Comparison of ENCODE assay signal across 10 cellular contexts in the genomic region with DNA sequence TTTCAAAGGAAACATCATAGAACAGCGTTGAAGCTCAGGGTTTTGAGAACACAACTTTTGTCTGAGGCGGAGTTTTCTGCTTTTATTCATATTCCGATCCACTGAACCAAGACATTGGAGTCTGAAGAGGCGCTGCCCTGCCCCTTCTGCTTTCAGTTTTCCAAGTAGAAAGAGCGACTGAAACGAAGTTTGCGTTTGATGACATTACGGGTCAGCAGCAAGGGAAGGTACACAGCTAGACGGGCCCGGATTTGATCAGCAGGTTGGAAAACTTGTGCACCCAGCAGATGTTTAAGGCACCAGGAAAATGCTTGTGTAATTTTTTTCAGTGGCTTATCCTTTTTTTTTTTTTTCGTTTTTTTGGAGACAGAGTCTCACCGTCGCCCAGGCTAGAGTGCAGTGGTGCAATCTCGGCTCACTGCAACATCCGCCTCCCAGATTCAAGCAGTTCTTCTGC. TPM values are rescaled to one million over a fixed set of nuclear protein-coding genes. Genes with fewer than 3 reads are reported as not detected.
DNase-seq lines count a peak whose midpoint lies in the region; ATAC-seq and TF ChIP-seq lines count a peak whose summit lies in the region.
"Had no signal": no experiment of that assay in that cellular context is flagged by ENCODE, and none has a peak within 500 bp of the region (broad histone marks: within the 10 kb centered on the region; RNA-seq: fewer than 3 reads in every experiment).

No MANE protein-coding gene starts in this region.

- 83% methylated on average over 15 of the region's 15 CpGs for WGBS in mesenchymal stem cell
- 34 to 50% methylated on average over 15 of the region's 15 CpGs for WGBS in thyroid gland, 2 donors

- H3K4me3 Mint-ChIP-seq in activated T-cell treated with anti-CD3 and anti-CD28 coated beads, Interleukin-2, amount 50 U/mL, for 24 hours, result peak overlapping the region; percentile 70
- H3K4me3 Mint-ChIP-seq in brain, result peak overlapping the region in 4 of 5 experiments; percentile 21 to 61 (median 36)

- H2AFZ ChIP-seq in mesenchymal stem cell (ENCODE audit: low read depth, low read length), result no peak overlapping the region

- H2AK5ac ChIP-seq in mesenchymal stem cell (ENCODE audit: low read length, severe bottlenecking), result no peak overlapping the region

- no peaks in the 10 kb centered on the region for H3K9me3 ChIP-seq in mesenchymal stem cell (ENCODE audit: control insufficient read depth, low read length)
- H3K9me3 ChIP-seq in thyroid gland, result no peaks in the 10 kb centered on the region

- TF ChIP-seq CTCF in brain (conservative IDR thresholded peaks at IDR 0.05) (no peak), thyroid gland (IDR thresholded peaks at IDR 0.05) (no peak)

- H3K9ac ChIP-seq in mesenchymal stem cell (ENCODE audit: low read length), result peak overlapping the region; percentile 94

- H3K36me3 ChIP-seq in mesenchymal stem cell (ENCODE audit: control insufficient read depth in 1 of 2, insufficient read depth in 2 of 2, low read depth in 1 of 2, low read length in 2 of 2) (peaks cover 24 to 28% of the 10 kb centered on the region in 2 experiments), thyroid gland (no peaks in the 10 kb centered on the region)

- H3K9me3 Mint-ChIP-seq in activated T-cell treated with anti-CD3 and anti-CD28 coated beads, Interleukin-2, amount 50 U/mL, for 24 hours, result no peaks in the 10 kb centered on the region
- H3K9me3 Mint-ChIP-seq in brain, result no peaks in the 10 kb centered on the region

- H3K4me3 ChIP-seq in mesenchymal stem cell (ENCODE audit: insufficient read depth in 1 of 2, low read depth in 1 of 2, low read length in 2 of 2), result peak overlapping the region in 1 of 2 experiments; percentile 61
- H3K4me3 ChIP-seq in thyroid gland (replicated peaks in 1 of 3), result peak overlapping the region in 1 of 3 donors; percentile 2

- H3K27ac Mint-ChIP-seq in activated T-cell treated with anti-CD3 and anti-CD28 coated beads, Interleukin-2, amount 50 U/mL, for 24 hours, result peak overlapping the region; percentile 98
- peak overlapping the region; percentile 23 to 95 (median 82) for H3K27ac Mint-ChIP-seq in brain

- no peak overlapping the region for H4K8ac ChIP-seq in mesenchymal stem cell (ENCODE audit: low read length)

- H3K4me1 Mint-ChIP-seq in activated T-cell treated with anti-CD3 and anti-CD28 coated beads, Interleukin-2, amount 50 U/mL, for 24 hours (ENCODE audit: low read depth), result peaks cover 75% of the 10 kb centered on the region
- peaks cover 79% of the 10 kb centered on the region for H3K4me1 Mint-ChIP-seq in brain

- H2BK12ac ChIP-seq in mesenchymal stem cell (ENCODE audit: low read length in 2 of 2), result peak overlapping the region in 1 of 2 experiments; percentile 39

- H3K36me3 Mint-ChIP-seq in activated T-cell treated with anti-CD3 and anti-CD28 coated beads, Interleukin-2, amount 50 U/mL, for 24 hours (ENCODE audit: low read depth), result peaks cover 50% of the 10 kb centered on the region
- H3K36me3 Mint-ChIP-seq in brain, result peaks cover 40% of the 10 kb centered on the region

- H3K79me1 ChIP-seq in mesenchymal stem cell (replicated peaks; ENCODE audit: low read length, poor library complexity, severe bottlenecking), result peaks cover 29% of the 10 kb centered on the region

- ATAC-seq in GM21737 (IDR thresholded peaks at IDR 0.05; ENCODE audit: unreplicated experiment) (no peak), GM21515 (IDR thresholded peaks at IDR 0.05; ENCODE audit: unreplicated experiment) (no peak)

- no peak overlapping the region for H3K18ac ChIP-seq in mesenchymal stem cell (ENCODE audit: low read depth in 1 of 2, low read length in 2 of 2)

- H3K27ac ChIP-seq in mesenchymal stem cell (ENCODE audit: low read length, poor library complexity, severe bottlenecking) (peak overlapping the region; percentile 33), thyroid gland (peak overlapping the region; percentile 91 to 99 (median 95))

- no peak overlapping the region for H3K14ac ChIP-seq in mesenchymal stem cell (ENCODE audit: low read length in 2 of 2)

- no peak overlapping the region for H2BK15ac ChIP-seq in mesenchymal stem cell (ENCODE audit: low read depth, poor library complexity, severe bottlenecking)

- intact Hi-C loops in thyroid gland (cut with DNase I), result loop anchor here (10.0 kb wide), 1 partner anchor 48 kb away; no protein-coding TSS in a partner anchor

- no peak overlapping the region for H2BK5ac ChIP-seq in mesenchymal stem cell (ENCODE audit: low read depth, low read length, poor library complexity, severe bottlenecking)

- no peaks in the 10 kb centered on the region for H3K27me3 Mint-ChIP-seq in activated T-cell treated with anti-CD3 and anti-CD28 coated beads, Interleukin-2, amount 50 U/mL, for 24 hours
- H3K27me3 Mint-ChIP-seq in brain, result peaks cover 2% of the 10 kb centered on the region

- H2BK120ac ChIP-seq in mesenchymal stem cell (ENCODE audit: low read depth, low read length), result no peak overlapping the region

- no peak for DNase-seq in activated T-cell treated with anti-CD3 and anti-CD28 coated beads, Interleukin-2, amount 50 U/mL, for 24 hours
- DNase-seq in activated T-cell treated with anti-CD3 and anti-CD28 coated beads, Interleukin-2, amount 50 U/mL, for 48 hours, result no peak
- DNase-seq in mesenchymal stem cell (no peak), thyroid gland (peak; percentile 78 to 80), epidermal melanocyte (ENCODE audit: insufficient read length, low spot score) (no peak)
- DNase-seq: H7, NCI-H774 had no signal

- H3K23ac ChIP-seq in mesenchymal stem cell (ENCODE audit: low read length in 2 of 2), result no peak overlapping the region

- H4K91ac ChIP-seq in mesenchymal stem cell (ENCODE audit: low read length), result no peak overlapping the region

- H3K4me2 ChIP-seq in mesenchymal stem cell (ENCODE audit: low read length, poor library complexity, severe bottlenecking), result no peak overlapping the region

- peak in 1 of 2 donors; percentile 65 for TF ChIP-seq POLR2A in thyroid gland (IDR thresholded peaks at IDR 0.05)

- H3K4me1 ChIP-seq in mesenchymal stem cell (ENCODE audit: control insufficient read depth, insufficient read depth, low read depth, low read length) (peaks cover 31% of the 10 kb centered on the region), thyroid gland (peaks cover 34 to 62% of the 10 kb centered on the region in 2 donors)

- H3K4ac ChIP-seq in mesenchymal stem cell (ENCODE audit: low read depth in 1 of 2, low read length in 2 of 2), result no peak overlapping the region

- no peaks in the 10 kb centered on the region for H3K27me3 ChIP-seq in mesenchymal stem cell (ENCODE audit: control insufficient read depth in 1 of 2, insufficient read depth in 1 of 2, low read length in 2 of 2)
- no peaks in the 10 kb centered on the region for H3K27me3 ChIP-seq in thyroid gland

RNA-seq across cellular contexts. Expression of a gene that starts 0.7 kb away (rescaled TPM):
- 128 TPM for polyA plus RNA-seq in brain (ENCODE audit: insufficient read depth, low read depth, low replicate concordance)
- 67.0 TPM for polyA plus RNA-seq in mesenchymal stem cell (2013, experiment 1 of 2)
- polyA plus RNA-seq in mesenchymal stem cell (2013, experiment 2 of 2), result 68.6 TPM
- 100 to 1,000 TPM; 146 to 260 (median 186) TPM for total RNA-seq in thyroid gland

RNA-seq across cellular contexts. Expression of a gene that starts 43.4 kb away (rescaled TPM):
- polyA plus RNA-seq in brain (ENCODE audit: insufficient read depth, low read depth, low replicate concordance), result 37.7 TPM
- polyA plus RNA-seq in mesenchymal stem cell (2013, experiment 1 of 2), result 23.7 TPM
- 23.3 TPM for polyA plus RNA-seq in mesenchymal stem cell (2013, experiment 2 of 2)
- 10 to 100 TPM; 29.2 to 38.7 (median 34.3) TPM for total RNA-seq in thyroid gland

Comparison
In these comparisons a context has a peak if more than half of its experiments do, and no peak if none do; other contexts are left out.
1. DNase-seq: peak in thyroid gland (2 of 2); none in activated T-cell treated with anti-CD3 and anti-CD28 coated beads, Interleukin-2, amount 50 U/mL, for 24 hours (single experiment), activated T-cell treated with anti-CD3 and anti-CD28 coated beads, Interleukin-2, amount 50 U/mL, for 48 hours (0 of 2), mesenchymal stem cell (single experiment) and epidermal melanocyte (single experiment).